Comparison of ENCODE assay signal across 28 cellular contexts in genomic region chr3:65149877-65150276, GRCh38.
"Had no signal": no experiment of that assay in that cellular context is flagged by ENCODE, and none has a peak within 500 bp of the region (broad histone marks: within the 10 kb centered on the region; RNA-seq: fewer than 3 reads in every experiment).

No MANE protein-coding gene starts in this region.

- H3K4me1 ChIP-seq: lower lobe of right lung, parathyroid adenoma, psoas muscle, sigmoid colon, stomach, testis, thyroid gland, upper lobe of right lung had no signal

- H3K4me3 ChIP-seq: lower lobe of right lung, psoas muscle, sigmoid colon, smooth muscle cell, stomach, testis, thyroid gland, transverse colon, upper lobe of right lung had no signal

- H3K79me2 ChIP-seq: parathyroid adenoma had no signal

- H3K4me3 Mint-ChIP-seq: immature natural killer cell; naive B cell; natural killer cell; stimulated activated naive B cell treated with anti-CD40 and anti-IgM and Interleukin-4, amounts not matched to agents 10 μg/mL and 1 μg/mL and 100 μg/mL, for 72 hours had no signal

- H3K9me3 ChIP-seq: lower lobe of right lung, neutrophil, psoas muscle, sigmoid colon, stomach, testis, thyroid gland, transverse colon, upper lobe of right lung had no signal

- H3K36me3 Mint-ChIP-seq: immature natural killer cell; naive B cell; natural killer cell; stimulated activated naive B cell treated with anti-CD40 and anti-IgM and Interleukin-4, amounts not matched to agents 10 μg/mL and 1 μg/mL and 100 μg/mL, for 72 hours had no signal

- H3K9ac ChIP-seq: parathyroid adenoma had no signal

- ATAC-seq: left lobe of liver; left ventricle myocardium superior; lower lobe of right lung; natural killer cell; psoas muscle; right cardiac atrium; stimulated activated naive B cell treated with anti-CD40 and anti-IgM and Interleukin-4, amounts not matched to agents 10 μg/mL and 1 μg/mL and 100 μg/mL, for 72 hours; stimulated activated naive CD8-positive, alpha-beta T cell treated with anti-CD3 and anti-CD28 coated beads, Interleukin-15, Interleukin-2, amounts not matched to agents 100 U/mL and 50 U/mL, for 24 hours; upper lobe of right lung had no signal

- H3K27me3 Mint-ChIP-seq: naive B cell; stimulated activated naive B cell treated with anti-CD40 and anti-IgM and Interleukin-4, amounts not matched to agents 10 μg/mL and 1 μg/mL and 100 μg/mL, for 72 hours had no signal

- H3K27ac Mint-ChIP-seq: immature natural killer cell; naive B cell; natural killer cell; stimulated activated naive B cell treated with anti-CD40 and anti-IgM and Interleukin-4, amounts not matched to agents 10 μg/mL and 1 μg/mL and 100 μg/mL, for 72 hours had no signal

- H2AFZ ChIP-seq: parathyroid adenoma had no signal

- H3K4me2 ChIP-seq: smooth muscle cell had no signal

- H3K36me3 ChIP-seq: lower lobe of right lung, neutrophil, sigmoid colon, stomach, thyroid gland, transverse colon, upper lobe of right lung had no signal

- H3K4me1 Mint-ChIP-seq: immature natural killer cell; naive B cell; natural killer cell; stimulated activated naive B cell treated with anti-CD40 and anti-IgM and Interleukin-4, amounts not matched to agents 10 μg/mL and 1 μg/mL and 100 μg/mL, for 72 hours had no signal

- H3K9me3 Mint-ChIP-seq: stimulated activated naive B cell treated with anti-CD40 and anti-IgM and Interleukin-4, amounts not matched to agents 10 μg/mL and 1 μg/mL and 100 μg/mL, for 72 hours had no signal

- H3K27ac ChIP-seq: lower lobe of right lung, neutrophil, parathyroid adenoma, psoas muscle, sigmoid colon, stomach, testis, thyroid gland, transverse colon, upper lobe of right lung had no signal

- DNase-seq: head of caudate nucleus; hypothalamus; immature natural killer cell; kidney; left ventricle myocardium superior; lower lobe of right lung; mammary epithelial cell; mesenchymal stem cell; naive B cell; natural killer cell; occipital lobe; psoas muscle; retina; right cardiac atrium; sigmoid colon; stimulated activated CD4-positive, alpha-beta T cell treated with anti-CD3 and anti-CD28 coated beads, Interleukin-1b, Interleukin-23, amount 100 ng/mL, for 48 hours; stimulated activated CD4-positive, alpha-beta T cell treated with anti-CD3 and anti-CD28 coated beads, Interleukin-2, amount 100 ng/mL, for 48 hours; stimulated activated naive B cell treated with anti-CD40 and anti-IgM and Interleukin-4, amounts not matched to agents 10 μg/mL and 1 μg/mL and 100 μg/mL, for 72 hours; stimulated activated naive CD8-positive, alpha-beta T cell treated with anti-CD3 and anti-CD28 coated beads, Interleukin-15, Interleukin-2, amounts not matched to agents 100 U/mL and 50 U/mL, for 24 hours; stomach; testis; thyroid gland; transverse colon; upper lobe of right lung had no signal

- H3K27me3 ChIP-seq: neutrophil, sigmoid colon, stomach, testis, thyroid gland, transverse colon, upper lobe of right lung had no signal
